ENCODE assay signal across 8 cellular contexts in the genomic region with DNA sequence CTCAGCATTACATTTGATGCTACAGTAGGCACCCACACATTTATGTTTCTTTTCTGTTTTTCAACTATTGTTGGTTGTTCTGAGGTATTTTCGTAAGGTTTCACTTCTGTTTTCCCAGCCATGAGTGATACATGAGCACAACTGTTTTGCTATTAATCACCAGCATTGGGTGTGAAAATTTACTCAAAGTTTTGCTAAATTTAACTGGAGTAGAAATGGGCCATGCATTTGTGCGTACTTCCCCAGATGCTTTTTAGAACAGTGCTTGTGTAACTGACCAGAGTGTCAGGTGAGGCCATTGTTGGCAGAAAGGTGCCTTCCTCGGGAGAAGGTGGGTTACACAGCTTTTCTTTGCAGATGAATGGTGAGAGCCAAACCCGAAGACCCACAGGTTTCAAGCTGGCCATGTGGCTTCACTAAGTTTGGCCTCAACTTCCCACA.
DNase-seq lines count a peak whose midpoint lies in the region; ATAC-seq and TF ChIP-seq lines count a peak whose summit lies in the region.

No MANE protein-coding gene starts in this region.

- no TSS peak for BruUV-seq in MCF 10A (replicated peaks; lab: Mats Ljungman, UMichigan)

- peak overlapping the region; percentile 87 for H3K27ac Mint-ChIP-seq in activated CD4-positive, alpha-beta T cell treated with anti-CD3 and anti-CD28 coated beads, Interleukin-2, amount 10 ng/mL, durations not matched to agents 24 days and 14 days
- H3K27ac Mint-ChIP-seq in T-cell, result peak overlapping the region; percentile 83 to 87
- peak overlapping the region; percentile 79 for H3K27ac Mint-ChIP-seq in stimulated activated memory B cell treated with anti-CD40 and anti-IgM and Interleukin-4, amounts not matched to agents 10 μg/mL and 1 μg/mL and 100 μg/mL, for 72 hours
- no peak overlapping the region for H3K27ac Mint-ChIP-seq in MCF 10A (ENCODE audit: low read depth, unreplicated experiment)

- peaks cover 51% of the 10 kb centered on the region for H3K36me3 Mint-ChIP-seq in activated CD4-positive, alpha-beta T cell treated with anti-CD3 and anti-CD28 coated beads, Interleukin-2, amount 10 ng/mL, durations not matched to agents 24 days and 14 days (ENCODE audit: low read depth)
- peaks cover 47% of the 10 kb centered on the region for H3K36me3 Mint-ChIP-seq in T-cell
- H3K36me3 Mint-ChIP-seq in stimulated activated memory B cell treated with anti-CD40 and anti-IgM and Interleukin-4, amounts not matched to agents 10 μg/mL and 1 μg/mL and 100 μg/mL, for 72 hours, result peaks cover 23% of the 10 kb centered on the region
- peaks cover 10% of the 10 kb centered on the region for H3K36me3 Mint-ChIP-seq in MCF 10A (ENCODE audit: insufficient read depth, unreplicated experiment)

- POLR2A ChIA-PET in T-cell (lab: Charles Lee) (no interaction called here), MCF 10A (lab: Yijun Ruan, JAX) (no interaction called here)

- H3K4me3 Mint-ChIP-seq in activated CD4-positive, alpha-beta T cell treated with anti-CD3 and anti-CD28 coated beads, Interleukin-2, amount 10 ng/mL, durations not matched to agents 24 days and 14 days, result peak overlapping the region; percentile 63
- H3K4me3 Mint-ChIP-seq in T-cell (no peak overlapping the region), MCF 10A (ENCODE audit: unreplicated experiment) (no peak overlapping the region)
- peak overlapping the region; percentile 65 for H3K4me3 Mint-ChIP-seq in stimulated activated memory B cell treated with anti-CD40 and anti-IgM and Interleukin-4, amounts not matched to agents 10 μg/mL and 1 μg/mL and 100 μg/mL, for 72 hours

- TF ChIP-seq CTCF in MCF 10A (IDR thresholded peaks at IDR 0.05; ENCODE audit: unreplicated experiment), result no peak

- intact Hi-C loops in activated CD4-positive, alpha-beta T cell treated with anti-CD3 and anti-CD28 coated beads, Interleukin-2, amount 10 ng/mL, durations not matched to agents 24 days and 14 days (cut with micrococcal nuclease), result loop anchor here (1.0 to 5.0 kb wide), 7 partner anchors 25 to 153 kb away; no protein-coding TSS in a partner anchor
- intact Hi-C loops in MCF 10A (cut with micrococcal nuclease), result no loop called here

- ATAC-seq in HG02970 (IDR thresholded peaks at IDR 0.05; ENCODE audit: low FRiP score, unreplicated experiment), result peak; percentile 66
- ATAC-seq in T-cell (replicated peaks in 1 of 4), result no peak
- ATAC-seq in stimulated activated memory B cell treated with anti-CD40 and anti-IgM and Interleukin-4, amounts not matched to agents 10 μg/mL and 1 μg/mL and 100 μg/mL, for 72 hours, result peak; percentile 90

- no peaks in the 10 kb centered on the region for H3K27me3 Mint-ChIP-seq in activated CD4-positive, alpha-beta T cell treated with anti-CD3 and anti-CD28 coated beads, Interleukin-2, amount 10 ng/mL, durations not matched to agents 24 days and 14 days
- H3K27me3 Mint-ChIP-seq in T-cell, result no peaks in the 10 kb centered on the region
- H3K27me3 Mint-ChIP-seq in stimulated activated memory B cell treated with anti-CD40 and anti-IgM and Interleukin-4, amounts not matched to agents 10 μg/mL and 1 μg/mL and 100 μg/mL, for 72 hours, result no peaks in the 10 kb centered on the region
- H3K27me3 Mint-ChIP-seq in MCF 10A (ENCODE audit: insufficient read depth, unreplicated experiment), result no peaks in the 10 kb centered on the region

- peak; percentile 78 for DNase-seq in activated CD4-positive, alpha-beta T cell treated with anti-CD3 and anti-CD28 coated beads, Interleukin-2, amount 10 ng/mL, durations not matched to agents 24 days and 14 days
- DNase-seq in activated CD4-positive, alpha-beta T cell treated with anti-CD3 and anti-CD28 coated beads, Interleukin-2, amount 50 U/mL, for 1 hour, result no peak
- DNase-seq in T-cell, result no peak
- no peak for DNase-seq in kidney glomerular epithelial cell (lab: John Stamatoyannopoulos, UW)
- DNase-seq in MCF 10A (ENCODE audit: unreplicated experiment), result no peak
- no peak for DNase-seq in COLO829 (ENCODE audit: low spot score)

- H3K4me1 Mint-ChIP-seq in activated CD4-positive, alpha-beta T cell treated with anti-CD3 and anti-CD28 coated beads, Interleukin-2, amount 10 ng/mL, durations not matched to agents 24 days and 14 days, result peaks cover 56% of the 10 kb centered on the region
- peaks cover 54 to 75% (median 74%) of the 10 kb centered on the region in 3 donors for H3K4me1 Mint-ChIP-seq in T-cell
- H3K4me1 Mint-ChIP-seq in stimulated activated memory B cell treated with anti-CD40 and anti-IgM and Interleukin-4, amounts not matched to agents 10 μg/mL and 1 μg/mL and 100 μg/mL, for 72 hours, result peaks cover 86% of the 10 kb centered on the region
- H3K4me1 Mint-ChIP-seq in MCF 10A (ENCODE audit: insufficient read depth, unreplicated experiment), result no peaks in the 10 kb centered on the region

- peaks cover 11% of the 10 kb centered on the region for H3K9me3 Mint-ChIP-seq in activated CD4-positive, alpha-beta T cell treated with anti-CD3 and anti-CD28 coated beads, Interleukin-2, amount 10 ng/mL, durations not matched to agents 24 days and 14 days
- H3K9me3 Mint-ChIP-seq in T-cell (peaks cover 3 to 5% (median 4%) of the 10 kb centered on the region in 3 donors), MCF 10A (ENCODE audit: unreplicated experiment) (no peaks in the 10 kb centered on the region)
- no peaks in the 10 kb centered on the region for H3K9me3 Mint-ChIP-seq in stimulated activated memory B cell treated with anti-CD40 and anti-IgM and Interleukin-4, amounts not matched to agents 10 μg/mL and 1 μg/mL and 100 μg/mL, for 72 hours

- CTCF ChIA-PET in T-cell (lab: Charles Lee) (no interaction called here), MCF 10A (lab: Yijun Ruan, JAX) (no interaction called here)

Comparison
In these comparisons a context has a peak if more than half of its experiments do, and no peak if none do; other contexts are left out.
1. H3K4me3 Mint-ChIP-seq: peak in activated CD4-positive, alpha-beta T cell treated with anti-CD3 and anti-CD28 coated beads, Interleukin-2, amount 10 ng/mL, durations not matched to agents 24 days and 14 days (single experiment) and stimulated activated memory B cell treated with anti-CD40 and anti-IgM and Interleukin-4, amounts not matched to agents 10 μg/mL and 1 μg/mL and 100 μg/mL, for 72 hours (single experiment); none in T-cell (0 of 3) and MCF 10A (single experiment).
2. ATAC-seq: peak in HG02970 (single experiment) and stimulated activated memory B cell treated with anti-CD40 and anti-IgM and Interleukin-4, amounts not matched to agents 10 μg/mL and 1 μg/mL and 100 μg/mL, for 72 hours (single experiment); none in T-cell (0 of 4).